Comparison of ENCODE assay signal across 8 cellular contexts in genomic region chr2:108678198-108678651, GRCh38. TPM values are rescaled to one million over a fixed set of nuclear protein-coding genes. Genes with fewer than 3 reads are reported as not detected.
DNase-seq lines count a peak whose midpoint lies in the region; TF ChIP-seq lines count a peak whose summit lies in the region.
"Not testable (repeated sequence)": the region's sequence is repeated elsewhere in the genome, so short reads cannot be mapped to it uniquely, and the experiment has no call there.

No MANE protein-coding gene starts in this region.

- H3K27me3 ChIP-seq in Loucy (ENCODE audit: insufficient read depth, low read length, poor library complexity, severe bottlenecking); left ventricle myocardium inferior (ENCODE audit: low read depth): not testable (repeated sequence)

- peaks cover 46% of the 10 kb centered on the region; the same call in 1 of the 2 replicates for H3K36me3 ChIP-seq in Loucy (ENCODE audit: insufficient read depth, low read length)
- peaks cover 65% of the 10 kb centered on the region for H3K36me3 ChIP-seq in left ventricle myocardium inferior

- not testable (repeated sequence) for H3K27me3 Mint-ChIP-seq in activated CD4-positive, alpha-beta T cell treated with anti-CD3 and anti-CD28 coated beads, Interleukin-2, amount 10 ng/mL, durations not matched to agents 24 days and 14 days; nephron progenitor cell (ENCODE audit: low read depth, poor library complexity); type B pancreatic cell

- peak overlapping the region; percentile 56 for H3K4me3 ChIP-seq in Loucy (ENCODE audit: low read length, poor library complexity, severe bottlenecking)
- not testable (repeated sequence) for H3K4me3 ChIP-seq in left ventricle myocardium inferior

- H3K4me1 Mint-ChIP-seq in activated CD4-positive, alpha-beta T cell treated with anti-CD3 and anti-CD28 coated beads, Interleukin-2, amount 10 ng/mL, durations not matched to agents 24 days and 14 days: peaks cover 17% of the 10 kb centered on the region
- H3K4me1 Mint-ChIP-seq in nephron progenitor cell: peaks cover 21% of the 10 kb centered on the region
- H3K4me1 Mint-ChIP-seq in type B pancreatic cell (ENCODE audit: unreplicated experiment): not testable (repeated sequence)

- H3K9ac ChIP-seq in Loucy (ENCODE audit: low read depth, low read length, poor library complexity, severe bottlenecking): peak overlapping the region; percentile 70

- not testable (repeated sequence) for H4K20me1 ChIP-seq in Loucy (ENCODE audit: insufficient read depth, low read length, poor library complexity, severe bottlenecking)

- intact Hi-C loops in activated CD4-positive, alpha-beta T cell treated with anti-CD3 and anti-CD28 coated beads, Interleukin-2, amount 10 ng/mL, durations not matched to agents 24 days and 14 days (cut with micrococcal nuclease); left ventricle myocardium inferior (cut with micrococcal nuclease): not testable (repeated sequence)

- peaks cover 15% of the 10 kb centered on the region for H3F3A ChIP-seq in Loucy (ENCODE audit: low read depth)

- H3K9me3 Mint-ChIP-seq in activated CD4-positive, alpha-beta T cell treated with anti-CD3 and anti-CD28 coated beads, Interleukin-2, amount 10 ng/mL, durations not matched to agents 24 days and 14 days; nephron progenitor cell; type B pancreatic cell: not testable (repeated sequence)

- H3K4me1 ChIP-seq in Loucy (ENCODE audit: insufficient read depth, low read length, poor library complexity, severe bottlenecking) (peaks cover 37% of the 10 kb centered on the region), left ventricle myocardium inferior (peaks cover 12% of the 10 kb centered on the region)

- not testable (repeated sequence) for H3K9me2 ChIP-seq in Loucy (replicated peaks; ENCODE audit: low read depth, low read length)

- H3K27ac Mint-ChIP-seq in activated CD4-positive, alpha-beta T cell treated with anti-CD3 and anti-CD28 coated beads, Interleukin-2, amount 10 ng/mL, durations not matched to agents 24 days and 14 days: peak overlapping the region; percentile 56
- H3K27ac Mint-ChIP-seq in nephron progenitor cell (peak overlapping the region; percentile 88), type B pancreatic cell (peak overlapping the region; percentile 17)

- H3K4me3 Mint-ChIP-seq in activated CD4-positive, alpha-beta T cell treated with anti-CD3 and anti-CD28 coated beads, Interleukin-2, amount 10 ng/mL, durations not matched to agents 24 days and 14 days; nephron progenitor cell: not testable (repeated sequence)
- peak overlapping the region; percentile 64 for H3K4me3 Mint-ChIP-seq in type B pancreatic cell

- H3K36me3 Mint-ChIP-seq in activated CD4-positive, alpha-beta T cell treated with anti-CD3 and anti-CD28 coated beads, Interleukin-2, amount 10 ng/mL, durations not matched to agents 24 days and 14 days (ENCODE audit: low read depth): peaks cover 27% of the 10 kb centered on the region
- peaks cover 40% of the 10 kb centered on the region for H3K36me3 Mint-ChIP-seq in nephron progenitor cell (ENCODE audit: low read depth)
- not testable (repeated sequence) for H3K36me3 Mint-ChIP-seq in type B pancreatic cell

- H3K9me3 ChIP-seq in Loucy (ENCODE audit: insufficient read depth, low read depth, low read length); left ventricle myocardium inferior (replicated peaks): not testable (repeated sequence)

- TF ChIP-seq CTCF in Loucy (conservative IDR thresholded peaks at IDR 0.05; ENCODE audit: low read length); left ventricle myocardium inferior (IDR thresholded peaks at IDR 0.05; ENCODE audit: borderline replicate concordance); nephron progenitor cell (IDR thresholded peaks at IDR 0.05); type B pancreatic cell (conservative IDR thresholded peaks at IDR 0.05): not testable (repeated sequence)

- H3K27ac ChIP-seq in left ventricle myocardium inferior (replicated peaks): peak overlapping the region; percentile 40

- H2AFZ ChIP-seq in Loucy (ENCODE audit: low read length): not testable (repeated sequence)

- H3K4me2 ChIP-seq in Loucy (ENCODE audit: low read depth, low read length, poor library complexity, severe bottlenecking): peak overlapping the region; percentile 71

- DNase-seq in DMS53 (lab: John Stamatoyannopoulos, UW): peak; percentile 70
- DNase-seq in NCI-H69 (lab: John Stamatoyannopoulos, UW): peak; percentile 54
- DNase-seq in activated CD4-positive, alpha-beta T cell treated with anti-CD3 and anti-CD28 coated beads, Interleukin-2, amount 10 ng/mL, durations not matched to agents 24 days and 14 days; left ventricle myocardium inferior; nephron progenitor cell; type B pancreatic cell (ENCODE audit: extremely low spot score, unreplicated experiment): not testable (repeated sequence)
- peak; percentile 94 for DNase-seq in dermis blood vessel endothelial cell

- not testable (repeated sequence) for H3K79me2 ChIP-seq in Loucy (ENCODE audit: insufficient read depth, low read length)

RNA-seq across cellular contexts. Expression of gene RANBP2, which starts 41.1 kb away (rescaled TPM):
- total RNA-seq in activated CD4-positive, alpha-beta T cell treated with anti-CD3 and anti-CD28 coated beads, Interleukin-2, amount 10 ng/mL, durations not matched to agents 24 days and 14 days: 74.9 and 77.0 TPM in 2 replicates
- total RNA-seq in dermis blood vessel endothelial cell (103 and 126 TPM in 2 replicates), left ventricle myocardium inferior (48.0 TPM), type B pancreatic cell (ENCODE audit: low replicate concordance) (68.4 and 80.3 TPM in 2 replicates)

Comparison
In these comparisons a context has a peak if more than half of its experiments do, and no peak if none do; other contexts are left out.
1. H3K27ac Mint-ChIP-seq: peak in every context shown above with its lines; median percentile 88 in nephron progenitor cell; 56 in activated CD4-positive, alpha-beta T cell treated with anti-CD3 and anti-CD28 coated beads, Interleukin-2, amount 10 ng/mL, durations not matched to agents 24 days and 14 days; 17 in type B pancreatic cell.